17 cellular contexts compared by ENCODE assay signal in genomic region chr12:100897240-100897639, GRCh38.
DNase-seq lines count a peak whose midpoint lies in the region; ATAC-seq, FAIRE-seq and TF ChIP-seq lines count a peak whose summit lies in the region.
"Had no signal": no experiment of that assay in that cellular context is flagged by ENCODE, and none has a peak within 500 bp of the region (broad histone marks: within the 10 kb centered on the region; RNA-seq: fewer than 3 reads in every experiment).

No MANE protein-coding gene starts in this region.

- POLR2A ChIA-PET in A673 (lab: Charles Lee; ENCODE audit: low non-redundant PET), result no interaction called here

- no peak overlapping the region for H2AK5ac ChIP-seq in mesendoderm (ENCODE audit: low read length)

- no peaks in the 10 kb centered on the region for H3K36me3 ChIP-seq in A673 (ENCODE audit: insufficient read depth, low read length, poor library complexity, severe bottlenecking)
- H3K36me3 ChIP-seq in ovary, result no peaks in the 10 kb centered on the region
- no peaks in the 10 kb centered on the region for H3K36me3 ChIP-seq in mesendoderm (ENCODE audit: control insufficient read depth, insufficient read depth, low read length)
- H3K36me3 ChIP-seq: BE2C had no signal

- H2BK120ac ChIP-seq in mesendoderm (ENCODE audit: low read depth, low read length), result no peak overlapping the region

- DNase-seq in A673 (ENCODE audit: low spot score) (peak; percentile 27), DMS79 (lab: John Stamatoyannopoulos, UW) (peak; percentile 23), NCI-H2171 (lab: John Stamatoyannopoulos, UW) (peak; percentile 6), RPMI8226 (peak; percentile 12), ovary (no peak), mesendoderm (no peak), frontal cortex (ENCODE audit: low spot score in 2 of 2) (no peak)
- DNase-seq: BE2C; CD8-positive, alpha-beta T cell; COR-L47; DMS153; GF-D8 had no signal

- no peak overlapping the region for H3K4ac ChIP-seq in mesendoderm (ENCODE audit: low read depth, low read length)

- H3K4me2 ChIP-seq in mesendoderm (ENCODE audit: low read length), result no peak overlapping the region

- no peak overlapping the region for H4K8ac ChIP-seq in mesendoderm (ENCODE audit: low read depth, low read length)

- no peak overlapping the region for H3K9ac ChIP-seq in mesendoderm (ENCODE audit: low read length)

- no peak overlapping the region for H3K18ac ChIP-seq in mesendoderm (ENCODE audit: low read length)

- H3K4me1 ChIP-seq in A673 (ENCODE audit: insufficient read depth, low read length, poor library complexity, severe bottlenecking) (no peaks in the 10 kb centered on the region), ovary (ENCODE audit: insufficient read depth) (no peaks in the 10 kb centered on the region), mesendoderm (ENCODE audit: control insufficient read depth, low read depth, low read length) (no peaks in the 10 kb centered on the region)
- H3K4me1 ChIP-seq: BE2C had no signal

- H3K9me3 ChIP-seq in A673 (ENCODE audit: low read depth, low read length, poor library complexity, severe bottlenecking) (no peaks in the 10 kb centered on the region), ovary (no peaks in the 10 kb centered on the region)

- CTCF ChIA-PET in A673 (lab: Charles Lee), result no interaction called here

- ATAC-seq in GM21619 (IDR thresholded peaks at IDR 0.05; ENCODE audit: unreplicated experiment), result no peak
- ATAC-seq: CD8-positive, alpha-beta T cell; HCT116 had no signal

- H3K56ac ChIP-seq in mesendoderm (ENCODE audit: low read length), result no peak overlapping the region

- H4K5ac ChIP-seq in mesendoderm (ENCODE audit: low read length), result no peak overlapping the region

- no peaks in the 10 kb centered on the region for H3K79me1 ChIP-seq in mesendoderm (ENCODE audit: low read length)

- no peak overlapping the region for H3K23ac ChIP-seq in mesendoderm (ENCODE audit: low read length)

- H3K27me3 ChIP-seq in A673 (replicated peaks; ENCODE audit: insufficient read depth, low read depth, low read length, poor library complexity), result no peaks in the 10 kb centered on the region
- no peaks in the 10 kb centered on the region for H3K27me3 ChIP-seq in ovary
- H3K27me3 ChIP-seq in mesendoderm (ENCODE audit: insufficient read depth, low read length, poor library complexity), result no peaks in the 10 kb centered on the region
- H3K27me3 ChIP-seq: BE2C had no signal

- no peaks in the 10 kb centered on the region for H3K79me2 ChIP-seq in mesendoderm (ENCODE audit: control insufficient read depth, insufficient read depth, low read length)

- intact Hi-C loops in A673 (cut with micrococcal nuclease; ENCODE audit: unreplicated experiment) (no loop called here), ovary (cut with DNase I) (no loop called here)

- TF ChIP-seq CTCF in A673 (conservative IDR thresholded peaks at IDR 0.05; ENCODE audit: low read depth, low read length) (no peak), ovary (IDR thresholded peaks at IDR 0.05) (no peak)

- 75 to 81% (median 79%) methylated on average over 5 of the region's 5 CpGs for WGBS in ovary, 3 donors
- WGBS in mesendoderm (ENCODE audit: extremely low coverage, insufficient coverage, low lambda C conversion rate), result no CpG with 5 or more reads among the region's 5 CpGs

- TF ChIP-seq POLR2A in ovary (IDR thresholded peaks at IDR 0.05), result no peak

- no peak for TF ChIP-seq EP300 in ovary (IDR thresholded peaks at IDR 0.05)

- H2BK5ac ChIP-seq in mesendoderm (ENCODE audit: low read length), result no peak overlapping the region

- no TSS peak for BruUV-seq in A673 (replicated peaks; lab: Mats Ljungman, UMichigan)

- H3K4me3 ChIP-seq in A673 (ENCODE audit: low read depth, low read length, poor library complexity, severe bottlenecking) (no peak overlapping the region), ovary (no peak overlapping the region), mesendoderm (ENCODE audit: low read length) (no peak overlapping the region)

- FAIRE-seq in frontal cortex (lab: Jason Lieb, UNC), result no peak
- FAIRE-seq: A204.1, D721Med had no signal

- no peak overlapping the region for H2BK15ac ChIP-seq in mesendoderm (replicated peaks; ENCODE audit: low read depth)

- H3K27ac ChIP-seq in A673 (ENCODE audit: low read depth, low read length, poor library complexity, severe bottlenecking) (no peak overlapping the region), ovary (no peak overlapping the region), mesendoderm (ENCODE audit: low read depth, low read length) (no peak overlapping the region)
- H3K27ac ChIP-seq: HL-60 had no signal

Comparison
In these comparisons a context has a peak if more than half of its experiments do, and no peak if none do; other contexts are left out.
1. DNase-seq: peak in A673 (single experiment), DMS79 (single experiment), NCI-H2171 (single experiment) and RPMI8226 (single experiment); none in ovary (0 of 5), mesendoderm (single experiment) and frontal cortex (0 of 2).